Comparison of ENCODE assay signal across 14 cellular contexts in genomic region chr6:126919947-126920346, GRCh38.
DNase-seq lines count a peak whose midpoint lies in the region; FAIRE-seq and TF ChIP-seq lines count a peak whose summit lies in the region.
"Had no signal": no experiment of that assay in that cellular context is flagged by ENCODE, and none has a peak within 500 bp of the region (broad histone marks: within the 10 kb centered on the region; RNA-seq: fewer than 3 reads in every experiment).

No MANE protein-coding gene starts in this region.

- H3K27ac ChIP-seq in coronary artery: no peak overlapping the region

- DNase-seq in AG08395 (ENCODE audit: low spot score) (peak; percentile 65), M059J (ENCODE audit: low read depth) (peak; percentile 86), bronchial epithelial cell (ENCODE audit: low read depth) (peak; percentile 90), kidney glomerular epithelial cell (lab: John Stamatoyannopoulos, UW) (peak; percentile 76), coronary artery (ENCODE audit: low spot score) (no peak), NCI-H524 treated with DMSO at 0.1 percent for 48 hours (lab: John Stamatoyannopoulos, UW) (no peak), GM12892 (ENCODE audit: insufficient read length) (no peak)
- DNase-seq in stimulated activated CD4-positive, alpha-beta T cell treated with anti-CD3 and anti-CD28 coated beads, Interleukin-4, amount 100 ng/mL, for 4 hours: no peak
- DNase-seq: activated naive CD8-positive, alpha-beta T cell treated with anti-CD3 and anti-CD28 coated beads for 36 hours; immature natural killer cell; KG1; naive thymus-derived CD8-positive, alpha-beta T cell; T1000 had no signal

- no peaks in the 10 kb centered on the region for H3K27me3 ChIP-seq in bronchial epithelial cell (ENCODE audit: control insufficient read depth, insufficient read depth, low read length)

- H3K4me3 ChIP-seq in bronchial epithelial cell (ENCODE audit: low read depth, low read length): no peak overlapping the region
- H3K4me3 ChIP-seq in coronary artery: no peak overlapping the region
- H3K4me3 ChIP-seq: skin epidermis had no signal

- H3K36me3 ChIP-seq in bronchial epithelial cell (ENCODE audit: control insufficient read depth, insufficient read depth, low read length): no peaks in the 10 kb centered on the region

- peak; percentile 43 for FAIRE-seq in bronchial epithelial cell (lab: Jason Lieb, UNC)
- no peak for FAIRE-seq in GM12892 (lab: Jason Lieb, UNC)

- no peak for TF ChIP-seq POLR2A in GM12892 (IDR thresholded peaks at IDR 0.05; ENCODE audit: low read depth, low read length)

- TF ChIP-seq CTCF in bronchial epithelial cell (IDR thresholded peaks at IDR 0.05; ENCODE audit: insufficient read depth, low read length, severe bottlenecking) (no peak), coronary artery (IDR thresholded peaks at IDR 0.05) (no peak)

Comparison
In these comparisons a context has a peak if more than half of its experiments do, and no peak if none do; other contexts are left out.
1. DNase-seq: peak in AG08395 (single experiment), M059J (single experiment), bronchial epithelial cell (single experiment) and kidney glomerular epithelial cell (single experiment); none in coronary artery (single experiment), NCI-H524 treated with DMSO at 0.1 percent for 48 hours (single experiment), GM12892 (single experiment) and stimulated activated CD4-positive, alpha-beta T cell treated with anti-CD3 and anti-CD28 coated beads, Interleukin-4, amount 100 ng/mL, for 4 hours (0 of 2).